22 cellular contexts compared by ENCODE assay signal in the genomic region with DNA sequence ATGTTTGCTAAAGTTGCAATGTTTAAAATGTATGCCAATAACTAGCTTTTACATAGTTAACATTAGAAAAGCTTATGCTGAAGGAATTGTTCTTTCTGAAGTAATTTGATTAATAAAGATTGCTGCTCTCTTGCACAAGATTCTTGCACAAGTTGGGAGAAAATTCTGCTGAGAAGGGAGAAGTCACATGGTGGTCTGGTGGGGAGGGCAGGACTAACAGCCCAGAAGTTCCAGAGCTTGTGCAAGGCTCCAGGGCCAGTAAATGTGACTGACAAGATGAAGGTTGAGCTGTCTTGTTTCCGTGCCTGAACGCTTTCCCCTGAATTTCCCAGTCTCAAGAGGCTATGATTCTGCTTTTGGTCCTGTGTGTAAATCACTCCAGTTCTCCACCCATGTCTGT.
"Had no signal": no experiment of that assay in that cellular context is flagged by ENCODE, and none has a peak within 500 bp of the region (broad histone marks: within the 10 kb centered on the region; RNA-seq: fewer than 3 reads in every experiment).

No MANE protein-coding gene starts in this region.

- H3K36me3 ChIP-seq: brain microvascular endothelial cell, WERI-Rb-1 had no signal

- H3K9me3 Mint-ChIP-seq: activated CD4-positive, alpha-beta memory T cell treated with anti-CD3 and anti-CD28 coated beads, Interleukin-2, amount 10 ng/mL, durations not matched to agents 7 days and 5 days; activated naive CD4-positive, alpha-beta T cell treated with anti-CD3 and anti-CD28 coated beads, Interleukin-2, amount 10 ng/mL, durations not matched to agents 7 days and 5 days; activated naive CD8-positive, alpha-beta T cell treated with anti-CD3 and anti-CD28 coated beads for 36 hours; activated T-cell treated with anti-CD3 and anti-CD28 coated beads, Interleukin-2, amount 50 U/mL, for 72 hours; activated T-helper 2 cell treated with anti-CD3 and anti-CD28 coated beads, Interferon-gamma antibody, Interleukin-2, Interleukin-4, amounts not matched to agents 10 μg/mL and 5 μg/mL and 100 μg/mL, durations not matched to agents 14 hours and 24 hours and 36 hours had no signal

- DNase-seq: activated CD4-positive, alpha-beta memory T cell treated with anti-CD3 and anti-CD28 coated beads, Interleukin-2, amount 10 ng/mL, durations not matched to agents 7 days and 5 days; activated CD4-positive, alpha-beta T cell treated with anti-CD3 and anti-CD28 coated beads for 36 hours; activated CD4-positive, alpha-beta T cell treated with anti-CD3 and anti-CD28 coated beads, Interleukin-2, amount 50 U/mL, for 1 hour; activated gamma-delta T cell treated with Interleukin-2 at 50 U/mL for 16 hours; activated naive CD4-positive, alpha-beta T cell treated with anti-CD3 and anti-CD28 coated beads, Interleukin-2, amount 10 ng/mL, durations not matched to agents 7 days and 5 days; activated naive CD8-positive, alpha-beta T cell treated with anti-CD3 and anti-CD28 coated beads for 36 hours; activated T-cell treated with anti-CD3 and anti-CD28 coated beads, Interleukin-2, amount 50 U/mL, for 72 hours; brain microvascular endothelial cell; MM.1S; NCI-H1105; NCI-H1436 treated with DMSO at 0.1 percent for 48 hours; NCI-H187; NCI-H2081; NCI-H446; NCI-H524; PC-9; SHP77 treated with DMSO at 0.1 percent for 48 hours; T-cell; T-helper 2 cell; T1000; WERI-Rb-1 had no signal

- H3K4me3 ChIP-seq: PC-9 had no signal

- ATAC-seq: activated CD4-positive, alpha-beta T cell treated with anti-CD3 and anti-CD28 coated beads for 36 hours; activated T-cell treated with anti-CD3 and anti-CD28 coated beads, Interleukin-2, amount 50 U/mL, for 72 hours; T-cell had no signal

- H3K27ac ChIP-seq: brain microvascular endothelial cell, PC-9, WERI-Rb-1 had no signal

- H3K27me3 ChIP-seq: brain microvascular endothelial cell had no signal

- H3K4me3 Mint-ChIP-seq: activated CD4-positive, alpha-beta memory T cell treated with anti-CD3 and anti-CD28 coated beads, Interleukin-2, amount 10 ng/mL, durations not matched to agents 7 days and 5 days; activated CD4-positive, alpha-beta T cell treated with anti-CD3 and anti-CD28 coated beads for 36 hours; activated naive CD4-positive, alpha-beta T cell treated with anti-CD3 and anti-CD28 coated beads, Interleukin-2, amount 10 ng/mL, durations not matched to agents 7 days and 5 days; activated naive CD8-positive, alpha-beta T cell treated with anti-CD3 and anti-CD28 coated beads for 36 hours; activated T-cell treated with anti-CD3 and anti-CD28 coated beads, Interleukin-2, amount 50 U/mL, for 72 hours; T-cell had no signal

- H3K27ac Mint-ChIP-seq: activated CD4-positive, alpha-beta memory T cell treated with anti-CD3 and anti-CD28 coated beads, Interleukin-2, amount 10 ng/mL, durations not matched to agents 7 days and 5 days; activated CD4-positive, alpha-beta T cell treated with anti-CD3 and anti-CD28 coated beads for 36 hours; activated naive CD4-positive, alpha-beta T cell treated with anti-CD3 and anti-CD28 coated beads, Interleukin-2, amount 10 ng/mL, durations not matched to agents 7 days and 5 days; activated naive CD8-positive, alpha-beta T cell treated with anti-CD3 and anti-CD28 coated beads for 36 hours; activated T-cell treated with anti-CD3 and anti-CD28 coated beads, Interleukin-2, amount 50 U/mL, for 72 hours; activated T-helper 2 cell treated with anti-CD3 and anti-CD28 coated beads, Interferon-gamma antibody, Interleukin-2, Interleukin-4, amounts not matched to agents 10 μg/mL and 5 μg/mL and 100 μg/mL, durations not matched to agents 14 hours and 24 hours and 36 hours; T-cell had no signal

- H3K4me1 Mint-ChIP-seq: activated CD4-positive, alpha-beta memory T cell treated with anti-CD3 and anti-CD28 coated beads, Interleukin-2, amount 10 ng/mL, durations not matched to agents 7 days and 5 days; activated CD4-positive, alpha-beta T cell treated with anti-CD3 and anti-CD28 coated beads for 36 hours; activated naive CD4-positive, alpha-beta T cell treated with anti-CD3 and anti-CD28 coated beads, Interleukin-2, amount 10 ng/mL, durations not matched to agents 7 days and 5 days; activated naive CD8-positive, alpha-beta T cell treated with anti-CD3 and anti-CD28 coated beads for 36 hours; T-cell had no signal

- H3K36me3 Mint-ChIP-seq: activated naive CD4-positive, alpha-beta T cell treated with anti-CD3 and anti-CD28 coated beads, Interleukin-2, amount 10 ng/mL, durations not matched to agents 7 days and 5 days; activated naive CD8-positive, alpha-beta T cell treated with anti-CD3 and anti-CD28 coated beads for 36 hours; T-cell had no signal

- H3K27me3 Mint-ChIP-seq: activated CD4-positive, alpha-beta memory T cell treated with anti-CD3 and anti-CD28 coated beads, Interleukin-2, amount 10 ng/mL, durations not matched to agents 7 days and 5 days; activated CD4-positive, alpha-beta T cell treated with anti-CD3 and anti-CD28 coated beads for 36 hours; activated naive CD4-positive, alpha-beta T cell treated with anti-CD3 and anti-CD28 coated beads, Interleukin-2, amount 10 ng/mL, durations not matched to agents 7 days and 5 days; activated naive CD8-positive, alpha-beta T cell treated with anti-CD3 and anti-CD28 coated beads for 36 hours; T-cell had no signal
